8 cellular contexts compared by ENCODE assay signal in the genomic region with DNA sequence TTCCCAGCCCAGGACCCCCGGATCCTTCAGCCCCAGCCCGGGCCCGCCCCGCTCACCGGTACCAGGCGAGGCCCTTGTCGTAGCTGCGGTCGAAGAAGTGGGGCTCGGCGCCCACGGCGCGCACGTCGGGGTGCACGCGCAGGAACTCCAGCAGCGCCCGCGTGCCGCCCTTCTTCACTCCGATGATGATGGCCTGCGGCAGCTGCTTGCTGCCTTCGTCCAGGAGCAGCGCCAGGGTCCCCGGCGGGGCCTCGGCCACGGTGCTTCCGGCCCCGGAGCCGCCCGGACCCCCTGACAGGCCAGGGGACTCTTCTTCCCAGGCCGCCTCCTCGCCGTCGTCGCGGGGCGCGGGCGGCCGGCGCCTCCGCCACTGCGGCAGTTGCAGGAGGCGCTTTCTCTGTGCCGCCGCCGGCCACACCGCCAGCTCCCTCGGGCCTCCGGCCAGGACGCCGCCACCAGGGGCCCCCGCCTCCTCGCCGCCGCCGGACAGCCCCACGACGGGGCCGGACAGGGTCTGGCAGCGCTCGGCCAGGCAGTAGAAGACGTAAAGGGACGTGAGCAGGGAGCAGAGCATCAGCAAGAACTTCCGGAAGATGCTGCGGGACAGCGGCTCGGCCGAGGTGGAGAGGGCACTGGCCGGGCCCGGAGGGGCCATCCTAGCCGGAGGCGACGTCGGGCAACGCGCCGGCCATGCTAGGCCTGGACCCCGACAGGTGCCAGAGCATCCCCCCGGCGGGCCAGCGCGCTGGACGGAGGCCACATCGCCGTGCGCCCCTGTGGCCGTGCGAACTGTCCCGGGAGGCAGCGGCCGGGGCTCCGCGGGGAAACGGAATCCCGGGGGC. TPM values are rescaled to one million over a fixed set of nuclear protein-coding genes. Genes with fewer than 3 reads are reported as not detected.
DNase-seq lines count a peak whose midpoint lies in the region; ATAC-seq, FAIRE-seq and TF ChIP-seq lines count a peak whose summit lies in the region.

No MANE protein-coding gene starts in this region.

- no peak for TF ChIP-seq POLR2A in GM12891 (IDR thresholded peaks at IDR 0.05; ENCODE audit: low read depth, low read length)

- DNase-seq in GM12891 (ENCODE audit: insufficient read length, low spot score) (peak; percentile 12), hepatic stellate cell (ENCODE audit: low spot score) (peak; percentile 30), retinal pigment epithelial cell (ENCODE audit: low read depth) (no peak), OCI-M2 (lab: John Stamatoyannopoulos, UW; ENCODE audit: unreplicated experiment) (no peak), globus pallidus (ENCODE audit: low spot score) (no peak)
- DNase-seq in activated T-cell treated with anti-CD3 and anti-CD28 coated beads, Interleukin-2, amount 50 U/mL, for 48 hours, result peak; percentile 19 to 34
- DNase-seq in activated naive CD4-positive, alpha-beta T cell (lab: John Stamatoyannopoulos, UW), result no peak

- ATAC-seq in HG03342 (IDR thresholded peaks at IDR 0.05; ENCODE audit: unreplicated experiment), result no peak

- no peak for TF ChIP-seq CTCF in retinal pigment epithelial cell (conservative IDR thresholded peaks at IDR 0.05; ENCODE audit: low read depth, low read length)

- FAIRE-seq in GM12891 (lab: Jason Lieb, UNC), result no peak

- peak overlapping the region; percentile 85 for H3K4me3 ChIP-seq in retinal pigment epithelial cell (ENCODE audit: low read length)

TF ChIP-seq in GM12891, 5 proteins besides CTCF, POLR2A, EP300 and RAD21:
- TF ChIP-seq TAF1 (IDR thresholded peaks at IDR 0.05; ENCODE audit: low read depth, low read length) (no peak), SPI1 (IDR thresholded peaks at IDR 0.05; ENCODE audit: low read depth, low read length) (no peak), POLR2AphosphoS5 (IDR thresholded peaks at IDR 0.05; ENCODE audit: low read depth, low read length) (no peak), PAX5 (IDR thresholded peaks at IDR 0.05; ENCODE audit: insufficient read depth, low read length, severe bottlenecking) (no peak)

RNA-seq across cellular contexts. Expression of a gene that starts 1.0 kb away (rescaled TPM):
- not detected for polyA plus RNA-seq in GM12891 (2012; ENCODE audit: low read depth, missing spikeins)

Comparison
In these comparisons a context has a peak if more than half of its experiments do, and no peak if none do; other contexts are left out.
1. DNase-seq: peak in GM12891 (single experiment), activated T-cell treated with anti-CD3 and anti-CD28 coated beads, Interleukin-2, amount 50 U/mL, for 48 hours (2 of 2) and hepatic stellate cell (single experiment); none in retinal pigment epithelial cell (single experiment), OCI-M2 (single experiment), globus pallidus (single experiment) and activated naive CD4-positive, alpha-beta T cell (0 of 4).